29 cellular contexts compared by ENCODE assay signal in genomic region chr5:36388288-36388687, GRCh38.
"Had no signal": no experiment of that assay in that cellular context is flagged by ENCODE, and none has a peak within 500 bp of the region (broad histone marks: within the 10 kb centered on the region; RNA-seq: fewer than 3 reads in every experiment).

No MANE protein-coding gene starts in this region.

- H3K9me3 ChIP-seq: colonic mucosa, esophagus muscularis mucosa, gastroesophageal sphincter, heart left ventricle, ovary, psoas muscle, suprapubic skin, transverse colon, upper lobe of right lung, uterus had no signal

- DNase-seq: colonic mucosa; effector memory CD4-positive, alpha-beta T cell; foreskin keratinocyte; heart left ventricle; kidney; mesendoderm; midbrain; naive thymus-derived CD4-positive, alpha-beta T cell; nephron progenitor cell; nucleus accumbens; ovary; posterior cingulate gyrus; psoas muscle; right cardiac atrium; stimulated activated CD4-positive, alpha-beta T cell treated with anti-CD3 and anti-CD28 coated beads, Interleukin-15, amount 100 ng/mL, for 24 hours; stimulated activated CD4-positive, alpha-beta T cell treated with anti-CD3 and anti-CD28 coated beads, Interleukin-2, amount 100 ng/mL, for 48 hours; stimulated activated CD8-positive, alpha-beta memory T cell treated with anti-CD3 and anti-CD28 coated beads, Interleukin-4, amount 100 ng/mL, for 48 hours; stimulated activated naive CD4-positive, alpha-beta T cell; stimulated activated naive CD8-positive, alpha-beta T cell treated with anti-CD3 and anti-CD28 coated beads, Interleukin-15, amount 100 ng/mL, for 72 hours; transverse colon; upper lobe of right lung; uterus had no signal

- H2AFZ ChIP-seq: hepatocyte had no signal

- H3K27me3 ChIP-seq: colonic mucosa, esophagus muscularis mucosa, foreskin keratinocyte, gastroesophageal sphincter, hepatocyte, ovary, suprapubic skin, transverse colon, upper lobe of right lung, uterus had no signal

- H3K36me3 ChIP-seq: colonic mucosa, esophagus muscularis mucosa, gastroesophageal sphincter, heart left ventricle, ovary, suprapubic skin, transverse colon, upper lobe of right lung, uterus had no signal

- H3K79me2 ChIP-seq: hepatocyte had no signal

- FAIRE-seq: endothelial cell of umbilical vein, kidney had no signal

- H3K4me2 ChIP-seq: hepatocyte had no signal

- H3K4me3 ChIP-seq: colonic mucosa, esophagus muscularis mucosa, gastroesophageal sphincter, heart left ventricle, hepatocyte, ovary, psoas muscle, skin epidermis, suprapubic skin, transverse colon, upper lobe of right lung, uterus had no signal

- ATAC-seq: foreskin keratinocyte; gastroesophageal sphincter; heart left ventricle; left lobe of liver; naive thymus-derived CD4-positive, alpha-beta T cell; psoas muscle; right cardiac atrium; stimulated activated naive CD8-positive, alpha-beta T cell treated with anti-CD3 and anti-CD28 coated beads, Interleukin-15, amount 100 ng/mL, for 72 hours; upper lobe of right lung had no signal

- H3K4me1 ChIP-seq: colonic mucosa, foreskin keratinocyte, psoas muscle, suprapubic skin, uterus had no signal

- H3K27ac ChIP-seq: colonic mucosa, esophagus muscularis mucosa, foreskin keratinocyte, gastroesophageal sphincter, ovary, psoas muscle, suprapubic skin, transverse colon, upper lobe of right lung, uterus had no signal
